Comparison of ENCODE assay signal across 8 cellular contexts in genomic region chr6:14270925-14271791, GRCh38.
DNase-seq lines count a peak whose midpoint lies in the region; ATAC-seq, FAIRE-seq and TF ChIP-seq lines count a peak whose summit lies in the region.

No MANE protein-coding gene starts in this region.

- peaks cover 17% of the 10 kb centered on the region for H3K9me3 Mint-ChIP-seq in activated CD4-positive, alpha-beta T cell treated with anti-CD3 and anti-CD28 coated beads, Interleukin-2, amount 10 ng/mL, durations not matched to agents 7 days and 5 days

- TF ChIP-seq POLR2A in H54 (IDR thresholded peaks at IDR 0.05; ENCODE audit: low read depth, low read length) = peak; percentile 23; the same call in 1 of the 2 replicates

- POLR2A ChIA-PET in activated CD4-positive, alpha-beta T cell treated with anti-CD3 and anti-CD28 coated beads, Interleukin-2, amount 10 ng/mL, durations not matched to agents 7 days and 5 days (lab: Charles Lee) = interaction anchor here (0.7 kb wide), 1 partner anchor 63 kb away, joined by 6 read pairs; no protein-coding TSS in a partner anchor

- peak; percentile 85 for FAIRE-seq in H54 (lab: Jason Lieb, UNC)

- peak; percentile 95 for DNase-seq in H54 (ENCODE audit: insufficient read length, low spot score)
- peak; percentile 65 for DNase-seq in activated CD4-positive, alpha-beta T cell treated with anti-CD3 and anti-CD28 coated beads, Interleukin-2, amount 10 ng/mL, durations not matched to agents 7 days and 5 days
- DNase-seq in stimulated activated CD4-positive, alpha-beta T cell treated with anti-CD3 and anti-CD28 coated beads, TNF-alpha, amount 100 ng/mL, for 48 hours (ENCODE audit: low read depth in 3 of 3) = peak in 2 of 3 donors; percentile 35 to 68
- DNase-seq in NCI-H1092 (lab: John Stamatoyannopoulos, UW) = no peak
- DNase-seq in HuH-7 (ENCODE audit: low spot score) = no peak

- CTCF ChIA-PET in activated CD4-positive, alpha-beta T cell treated with anti-CD3 and anti-CD28 coated beads, Interleukin-2, amount 10 ng/mL, durations not matched to agents 7 days and 5 days (lab: Charles Lee) = interaction anchor here (0.7 to 1.8 kb wide), 3 partner anchors 10 to 439 kb away, joined by 3 to 4 read pairs (median 3); no protein-coding TSS in a partner anchor

- peak overlapping the region; percentile 84 for H3K27ac Mint-ChIP-seq in activated CD4-positive, alpha-beta T cell treated with anti-CD3 and anti-CD28 coated beads, Interleukin-2, amount 10 ng/mL, durations not matched to agents 7 days and 5 days

- peak; percentile 94 for ATAC-seq in esophagus mucosa
- ATAC-seq in HG03175 (IDR thresholded peaks at IDR 0.05; ENCODE audit: unreplicated experiment) = no peak
- ATAC-seq in HG03095 (IDR thresholded peaks at IDR 0.05; ENCODE audit: unreplicated experiment) = no peak

- peak overlapping the region; percentile 12 for H3K4me3 Mint-ChIP-seq in activated CD4-positive, alpha-beta T cell treated with anti-CD3 and anti-CD28 coated beads, Interleukin-2, amount 10 ng/mL, durations not matched to agents 7 days and 5 days

- peaks cover 15% of the 10 kb centered on the region for H3K36me3 Mint-ChIP-seq in activated CD4-positive, alpha-beta T cell treated with anti-CD3 and anti-CD28 coated beads, Interleukin-2, amount 10 ng/mL, durations not matched to agents 7 days and 5 days (ENCODE audit: low read depth)

- peaks cover 56% of the 10 kb centered on the region for H3K4me1 Mint-ChIP-seq in activated CD4-positive, alpha-beta T cell treated with anti-CD3 and anti-CD28 coated beads, Interleukin-2, amount 10 ng/mL, durations not matched to agents 7 days and 5 days

- no peaks in the 10 kb centered on the region for H3K27me3 Mint-ChIP-seq in activated CD4-positive, alpha-beta T cell treated with anti-CD3 and anti-CD28 coated beads, Interleukin-2, amount 10 ng/mL, durations not matched to agents 7 days and 5 days

Comparison
In these comparisons a context has a peak if more than half of its experiments do, and no peak if none do; other contexts are left out.
1. DNase-seq: peak in H54 (single experiment), activated CD4-positive, alpha-beta T cell treated with anti-CD3 and anti-CD28 coated beads, Interleukin-2, amount 10 ng/mL, durations not matched to agents 7 days and 5 days (single experiment) and stimulated activated CD4-positive, alpha-beta T cell treated with anti-CD3 and anti-CD28 coated beads, TNF-alpha, amount 100 ng/mL, for 48 hours (2 of 3); none in NCI-H1092 (single experiment) and HuH-7 (single experiment).